Comparison of ENCODE assay signal across 1 cellular context in the genomic region with DNA sequence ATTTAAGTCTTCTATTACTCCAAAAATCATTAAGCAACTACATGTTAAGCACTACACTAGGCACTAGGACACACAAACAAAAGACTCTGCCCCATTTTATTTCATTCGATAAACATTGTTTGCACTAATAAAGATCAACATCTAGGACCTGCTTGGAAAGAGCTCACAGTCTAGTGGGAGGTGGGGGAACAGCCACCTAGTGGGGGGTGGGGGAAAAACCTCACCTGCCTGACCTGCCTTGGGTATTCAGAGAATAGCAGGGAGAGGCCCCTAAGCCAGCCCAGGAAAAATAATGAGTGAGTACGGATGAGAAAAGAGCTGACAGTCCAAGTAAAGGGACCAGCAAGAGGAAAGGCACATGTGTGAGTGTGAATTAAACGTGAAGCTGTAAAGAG.
TF ChIP-seq lines count a peak whose summit lies in the region.

No MANE protein-coding gene starts in this region.

TF ChIP-seq in HepG2, 621 proteins besides CTCF, POLR2A, EP300 and RAD21:
- TF ChIP-seq ZNF678 (CRISPR knock-in tag; IDR thresholded peaks at IDR 0.05) (no peak), FOSL2 (CRISPR knock-in tag; IDR thresholded peaks at IDR 0.05) (no peak), U2AF2 (IDR thresholded peaks at IDR 0.05; ENCODE audit: low read depth, low read length) (no peak), ZKSCAN8 (CRISPR knock-in tag; IDR thresholded peaks at IDR 0.05; ENCODE audit: borderline replicate concordance) (no peak), ZNF274 (CRISPR knock-in tag; IDR thresholded peaks at IDR 0.05) (no peak), IKZF4 (CRISPR knock-in tag; IDR thresholded peaks at IDR 0.05; ENCODE audit: borderline replicate concordance, low read depth, not compliant biosample characterization) (no peak), ZC3H4 (CRISPR knock-in tag; IDR thresholded peaks at IDR 0.05; ENCODE audit: borderline replicate concordance) (no peak), NCOA2 (CRISPR knock-in tag; IDR thresholded peaks at IDR 0.05) (no peak), RBM22 (optimal IDR thresholded peaks at IDR 0.05; ENCODE audit: low read length) (no peak), ZNF451 (CRISPR knock-in tag; IDR thresholded peaks at IDR 0.05) (no peak)
- TF ChIP-seq, protein P1, sequence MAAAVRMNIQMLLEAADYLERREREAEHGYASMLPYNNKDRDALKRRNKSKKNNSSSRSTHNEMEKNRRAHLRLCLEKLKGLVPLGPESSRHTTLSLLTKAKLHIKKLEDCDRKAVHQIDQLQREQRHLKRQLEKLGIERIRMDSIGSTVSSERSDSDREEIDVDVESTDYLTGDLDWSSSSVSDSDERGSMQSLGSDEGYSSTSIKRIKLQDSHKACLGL (CRISPR knock-in tag; IDR thresholded peaks at IDR 0.05), result no peak
- TF ChIP-seq, protein P2, sequence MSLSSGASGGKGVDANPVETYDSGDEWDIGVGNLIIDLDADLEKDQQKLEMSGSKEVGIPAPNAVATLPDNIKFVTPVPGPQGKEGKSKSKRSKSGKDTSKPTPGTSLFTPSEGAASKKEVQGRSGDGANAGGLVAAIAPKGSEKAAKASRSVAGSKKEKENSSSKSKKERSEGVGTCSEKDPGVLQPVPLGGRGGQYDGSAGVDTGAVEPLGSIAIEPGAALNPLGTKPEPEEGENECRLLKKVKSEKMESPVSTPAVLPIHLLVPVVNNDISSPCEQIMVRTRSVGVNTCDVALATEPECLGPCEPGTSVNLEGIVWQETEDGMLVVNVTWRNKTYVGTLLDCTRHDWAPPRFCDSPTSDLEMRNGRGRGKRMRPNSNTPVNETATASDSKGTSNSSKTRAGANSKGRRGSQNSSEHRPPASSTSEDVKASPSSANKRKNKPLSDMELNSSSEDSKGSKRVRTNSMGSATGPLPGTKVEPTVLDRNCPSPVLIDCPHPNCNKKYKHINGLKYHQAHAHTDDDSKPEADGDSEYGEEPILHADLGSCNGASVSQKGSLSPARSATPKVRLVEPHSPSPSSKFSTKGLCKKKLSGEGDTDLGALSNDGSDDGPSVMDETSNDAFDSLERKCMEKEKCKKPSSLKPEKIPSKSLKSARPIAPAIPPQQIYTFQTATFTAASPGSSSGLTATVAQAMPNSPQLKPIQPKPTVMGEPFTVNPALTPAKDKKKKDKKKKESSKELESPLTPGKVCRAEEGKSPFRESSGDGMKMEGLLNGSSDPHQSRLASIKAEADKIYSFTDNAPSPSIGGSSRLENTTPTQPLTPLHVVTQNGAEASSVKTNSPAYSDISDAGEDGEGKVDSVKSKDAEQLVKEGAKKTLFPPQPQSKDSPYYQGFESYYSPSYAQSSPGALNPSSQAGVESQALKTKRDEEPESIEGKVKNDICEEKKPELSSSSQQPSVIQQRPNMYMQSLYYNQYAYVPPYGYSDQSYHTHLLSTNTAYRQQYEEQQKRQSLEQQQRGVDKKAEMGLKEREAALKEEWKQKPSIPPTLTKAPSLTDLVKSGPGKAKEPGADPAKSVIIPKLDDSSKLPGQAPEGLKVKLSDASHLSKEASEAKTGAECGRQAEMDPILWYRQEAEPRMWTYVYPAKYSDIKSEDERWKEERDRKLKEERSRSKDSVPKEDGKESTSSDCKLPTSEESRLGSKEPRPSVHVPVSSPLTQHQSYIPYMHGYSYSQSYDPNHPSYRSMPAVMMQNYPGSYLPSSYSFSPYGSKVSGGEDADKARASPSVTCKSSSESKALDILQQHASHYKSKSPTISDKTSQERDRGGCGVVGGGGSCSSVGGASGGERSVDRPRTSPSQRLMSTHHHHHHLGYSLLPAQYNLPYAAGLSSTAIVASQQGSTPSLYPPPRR (CRISPR knock-in tag; IDR thresholded peaks at IDR 0.05; ENCODE audit: borderline replicate concordance), result no peak
- TF ChIP-seq, protein P3, sequence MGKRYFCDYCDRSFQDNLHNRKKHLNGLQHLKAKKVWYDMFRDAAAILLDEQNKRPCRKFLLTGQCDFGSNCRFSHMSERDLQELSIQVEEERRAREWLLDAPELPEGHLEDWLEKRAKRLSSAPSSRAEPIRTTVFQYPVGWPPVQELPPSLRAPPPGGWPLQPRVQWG (CRISPR knock-in tag; IDR thresholded peaks at IDR 0.05; ENCODE audit: borderline replicate concordance, low read depth), result no peak
- TF ChIP-seq, protein P4, sequence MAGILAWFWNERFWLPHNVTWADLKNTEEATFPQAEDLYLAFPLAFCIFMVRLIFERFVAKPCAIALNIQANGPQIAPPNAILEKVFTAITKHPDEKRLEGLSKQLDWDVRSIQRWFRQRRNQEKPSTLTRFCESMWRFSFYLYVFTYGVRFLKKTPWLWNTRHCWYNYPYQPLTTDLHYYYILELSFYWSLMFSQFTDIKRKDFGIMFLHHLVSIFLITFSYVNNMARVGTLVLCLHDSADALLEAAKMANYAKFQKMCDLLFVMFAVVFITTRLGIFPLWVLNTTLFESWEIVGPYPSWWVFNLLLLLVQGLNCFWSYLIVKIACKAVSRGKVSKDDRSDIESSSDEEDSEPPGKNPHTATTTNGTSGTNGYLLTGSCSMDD (CRISPR knock-in tag; IDR thresholded peaks at IDR 0.05), result no peak
- TF ChIP-seq, protein P5, sequence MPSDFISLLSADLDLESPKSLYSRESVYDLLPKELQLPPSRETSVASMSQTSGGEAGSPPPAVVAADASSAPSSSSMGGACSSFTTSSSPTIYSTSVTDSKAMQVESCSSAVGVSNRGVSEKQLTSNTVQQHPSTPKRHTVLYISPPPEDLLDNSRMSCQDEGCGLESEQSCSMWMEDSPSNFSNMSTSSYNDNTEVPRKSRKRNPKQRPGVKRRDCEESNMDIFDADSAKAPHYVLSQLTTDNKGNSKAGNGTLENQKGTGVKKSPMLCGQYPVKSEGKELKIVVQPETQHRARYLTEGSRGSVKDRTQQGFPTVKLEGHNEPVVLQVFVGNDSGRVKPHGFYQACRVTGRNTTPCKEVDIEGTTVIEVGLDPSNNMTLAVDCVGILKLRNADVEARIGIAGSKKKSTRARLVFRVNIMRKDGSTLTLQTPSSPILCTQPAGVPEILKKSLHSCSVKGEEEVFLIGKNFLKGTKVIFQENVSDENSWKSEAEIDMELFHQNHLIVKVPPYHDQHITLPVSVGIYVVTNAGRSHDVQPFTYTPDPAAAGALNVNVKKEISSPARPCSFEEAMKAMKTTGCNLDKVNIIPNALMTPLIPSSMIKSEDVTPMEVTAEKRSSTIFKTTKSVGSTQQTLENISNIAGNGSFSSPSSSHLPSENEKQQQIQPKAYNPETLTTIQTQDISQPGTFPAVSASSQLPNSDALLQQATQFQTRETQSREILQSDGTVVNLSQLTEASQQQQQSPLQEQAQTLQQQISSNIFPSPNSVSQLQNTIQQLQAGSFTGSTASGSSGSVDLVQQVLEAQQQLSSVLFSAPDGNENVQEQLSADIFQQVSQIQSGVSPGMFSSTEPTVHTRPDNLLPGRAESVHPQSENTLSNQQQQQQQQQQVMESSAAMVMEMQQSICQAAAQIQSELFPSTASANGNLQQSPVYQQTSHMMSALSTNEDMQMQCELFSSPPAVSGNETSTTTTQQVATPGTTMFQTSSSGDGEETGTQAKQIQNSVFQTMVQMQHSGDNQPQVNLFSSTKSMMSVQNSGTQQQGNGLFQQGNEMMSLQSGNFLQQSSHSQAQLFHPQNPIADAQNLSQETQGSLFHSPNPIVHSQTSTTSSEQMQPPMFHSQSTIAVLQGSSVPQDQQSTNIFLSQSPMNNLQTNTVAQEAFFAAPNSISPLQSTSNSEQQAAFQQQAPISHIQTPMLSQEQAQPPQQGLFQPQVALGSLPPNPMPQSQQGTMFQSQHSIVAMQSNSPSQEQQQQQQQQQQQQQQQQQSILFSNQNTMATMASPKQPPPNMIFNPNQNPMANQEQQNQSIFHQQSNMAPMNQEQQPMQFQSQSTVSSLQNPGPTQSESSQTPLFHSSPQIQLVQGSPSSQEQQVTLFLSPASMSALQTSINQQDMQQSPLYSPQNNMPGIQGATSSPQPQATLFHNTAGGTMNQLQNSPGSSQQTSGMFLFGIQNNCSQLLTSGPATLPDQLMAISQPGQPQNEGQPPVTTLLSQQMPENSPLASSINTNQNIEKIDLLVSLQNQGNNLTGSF (CRISPR knock-in tag; IDR thresholded peaks at IDR 0.05), result no peak
